8 cellular contexts compared by ENCODE assay signal in the genomic region with DNA sequence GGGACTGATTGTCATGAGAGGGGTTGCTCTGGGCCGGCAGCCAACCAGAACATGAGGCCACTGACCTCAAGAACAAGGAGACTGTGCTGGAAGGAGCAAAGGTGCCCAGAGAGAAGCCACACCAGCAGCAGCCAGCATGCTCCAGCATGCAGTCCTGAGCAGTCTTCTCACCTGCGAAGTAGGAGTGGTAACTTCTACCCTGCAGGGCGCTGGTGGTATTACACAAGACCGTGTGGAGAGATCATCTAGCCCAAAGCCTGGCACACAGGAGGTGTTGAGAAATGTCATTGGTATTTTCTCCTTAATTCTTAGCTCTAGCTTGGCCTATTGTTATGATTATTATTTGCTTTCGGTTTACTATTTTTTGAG.
DNase-seq lines count a peak whose midpoint lies in the region; ATAC-seq and TF ChIP-seq lines count a peak whose summit lies in the region.

No MANE protein-coding gene starts in this region.

- DNase-seq in A673 (ENCODE audit: low spot score) (peak; percentile 24), psoas muscle (no peak), gastrocnemius medialis (no peak), DMS79 treated with DMSO at 0.1 percent for 48 hours (lab: John Stamatoyannopoulos, UW) (no peak)
- DNase-seq in activated CD8-positive, alpha-beta T cell treated with anti-CD3 and anti-CD28 coated beads for 36 hours = peak; percentile 39

- in situ Hi-C loops in gastrocnemius medialis (cut with MboI; ENCODE audit: low sequenced_read_pairs in 4 of 4) = no loop called here

- H3K9me3 Mint-ChIP-seq in activated CD8-positive, alpha-beta T cell treated with anti-CD3 and anti-CD28 coated beads for 36 hours = no peaks in the 10 kb centered on the region

- no peak overlapping the region for H3K27ac Mint-ChIP-seq in activated CD8-positive, alpha-beta T cell treated with anti-CD3 and anti-CD28 coated beads for 36 hours

- no peaks in the 10 kb centered on the region for H3K4me1 Mint-ChIP-seq in activated CD8-positive, alpha-beta T cell treated with anti-CD3 and anti-CD28 coated beads for 36 hours (ENCODE audit: low read depth)

- H3K4me3 Mint-ChIP-seq in activated CD8-positive, alpha-beta T cell treated with anti-CD3 and anti-CD28 coated beads for 36 hours = no peak overlapping the region

- intact Hi-C loops in A673 (cut with micrococcal nuclease; ENCODE audit: unreplicated experiment) (no loop called here), psoas muscle (cut with DNase I) (no loop called here), gastrocnemius medialis (cut with DNase I; ENCODE audit: low total_unique reads) (no loop called here)
- intact Hi-C loops in activated CD8-positive, alpha-beta T cell treated with anti-CD3 and anti-CD28 coated beads for 36 hours (cut with micrococcal nuclease) = no loop called here

- ATAC-seq in GM18517 (IDR thresholded peaks at IDR 0.05; ENCODE audit: unreplicated experiment) (peak; percentile 73), HG03045 (IDR thresholded peaks at IDR 0.05; ENCODE audit: unreplicated experiment) (peak; percentile 61), psoas muscle (no peak), HG03097 (IDR thresholded peaks at IDR 0.05; ENCODE audit: low FRiP score, unreplicated experiment) (no peak), gastrocnemius medialis (no peak)
- ATAC-seq in activated CD8-positive, alpha-beta T cell treated with anti-CD3 and anti-CD28 coated beads for 36 hours = peak; percentile 66

- TF ChIP-seq POLR2A in gastrocnemius medialis (IDR thresholded peaks at IDR 0.05) = no peak

- TF ChIP-seq CTCF in A673 (conservative IDR thresholded peaks at IDR 0.05; ENCODE audit: low read depth, low read length) = peak; percentile 49
- TF ChIP-seq CTCF in activated CD8-positive, alpha-beta T cell treated with anti-CD3 and anti-CD28 coated beads for 36 hours (IDR thresholded peaks at IDR 0.05) = peak; percentile 42
- TF ChIP-seq CTCF in psoas muscle (IDR thresholded peaks at IDR 0.05) = peak; percentile 9
- TF ChIP-seq CTCF in gastrocnemius medialis (IDR thresholded peaks at IDR 0.05 in 4 of 5, conservative IDR thresholded peaks at IDR 0.05 in 1 of 5) = no peak

- no peaks in the 10 kb centered on the region for H3K9me3 ChIP-seq in A673 (ENCODE audit: low read depth, low read length, poor library complexity, severe bottlenecking)
- no peaks in the 10 kb centered on the region for H3K9me3 ChIP-seq in psoas muscle
- H3K9me3 ChIP-seq in gastrocnemius medialis = no peaks in the 10 kb centered on the region

- H3K27me3 Mint-ChIP-seq in activated CD8-positive, alpha-beta T cell treated with anti-CD3 and anti-CD28 coated beads for 36 hours = no peaks in the 10 kb centered on the region

- no peak overlapping the region for H3K27ac ChIP-seq in A673 (ENCODE audit: low read depth, low read length, poor library complexity, severe bottlenecking)
- H3K27ac ChIP-seq in psoas muscle = no peak overlapping the region
- H3K27ac ChIP-seq in gastrocnemius medialis = no peak overlapping the region

- POLR2A ChIA-PET in A673 (lab: Charles Lee; ENCODE audit: low non-redundant PET) = no interaction called here
- POLR2A ChIA-PET in activated CD8-positive, alpha-beta T cell treated with anti-CD3 and anti-CD28 coated beads for 36 hours (lab: Charles Lee) = no interaction called here

- H3K36me3 ChIP-seq in A673 (ENCODE audit: insufficient read depth, low read length, poor library complexity, severe bottlenecking) (no peaks in the 10 kb centered on the region), psoas muscle (ENCODE audit: insufficient read depth in 1 of 2, low read depth in 1 of 2) (no peaks in the 10 kb centered on the region), gastrocnemius medialis (no peaks in the 10 kb centered on the region)

- H3K27me3 ChIP-seq in A673 (replicated peaks; ENCODE audit: insufficient read depth, low read depth, low read length, poor library complexity) (no peaks in the 10 kb centered on the region), psoas muscle (ENCODE audit: insufficient read depth in 3 of 3, low read length in 2 of 3) (peaks cover 0 to 4% (median 0%) of the 10 kb centered on the region in 3 donors), gastrocnemius medialis (no peaks in the 10 kb centered on the region)

- no peaks in the 10 kb centered on the region for H3K36me3 Mint-ChIP-seq in activated CD8-positive, alpha-beta T cell treated with anti-CD3 and anti-CD28 coated beads for 36 hours (ENCODE audit: low read depth)

- H3K4me1 ChIP-seq in A673 (ENCODE audit: insufficient read depth, low read length, poor library complexity, severe bottlenecking) (no peaks in the 10 kb centered on the region), psoas muscle (no peaks in the 10 kb centered on the region), gastrocnemius medialis (no peaks in the 10 kb centered on the region)

- 68 to 72% (median 68%) methylated on average over 5 of the region's 5 CpGs for WGBS in psoas muscle, 3 donors

- CTCF ChIA-PET in A673 (lab: Charles Lee) = no interaction called here
- CTCF ChIA-PET in activated CD8-positive, alpha-beta T cell treated with anti-CD3 and anti-CD28 coated beads for 36 hours (lab: Charles Lee) = interaction anchor here (0.6 to 1.0 kb wide), 2 partner anchors 15 to 20 kb away, joined by 3 to 4 read pairs; no protein-coding TSS in a partner anchor

- no peak overlapping the region for H3K4me3 ChIP-seq in A673 (ENCODE audit: low read depth, low read length, poor library complexity, severe bottlenecking)
- H3K4me3 ChIP-seq in psoas muscle = no peak overlapping the region
- H3K4me3 ChIP-seq in gastrocnemius medialis = no peak overlapping the region

- no TSS peak for BruUV-seq in A673 (replicated peaks; lab: Mats Ljungman, UMichigan)

Comparison
In these comparisons a context has a peak if more than half of its experiments do, and no peak if none do; other contexts are left out.
1. DNase-seq: peak in A673 (single experiment) and activated CD8-positive, alpha-beta T cell treated with anti-CD3 and anti-CD28 coated beads for 36 hours (single experiment); none in psoas muscle (0 of 2), gastrocnemius medialis (0 of 2) and DMS79 treated with DMSO at 0.1 percent for 48 hours (single experiment).
2. CTCF ChIP-seq: peak in A673 (single experiment), activated CD8-positive, alpha-beta T cell treated with anti-CD3 and anti-CD28 coated beads for 36 hours (single experiment) and psoas muscle (single experiment); none in gastrocnemius medialis (0 of 5).
3. ATAC-seq: peak in GM18517 (single experiment), HG03045 (single experiment) and activated CD8-positive, alpha-beta T cell treated with anti-CD3 and anti-CD28 coated beads for 36 hours (single experiment); none in psoas muscle (0 of 4), HG03097 (single experiment) and gastrocnemius medialis (0 of 2).